ENCODE assay signal across 17 cellular contexts in genomic region chr20:37405351-37405897, GRCh38. TPM values are rescaled to one million over a fixed set of nuclear protein-coding genes. Genes with fewer than 3 reads are reported as not detected.
DNase-seq lines count a peak whose midpoint lies in the region; ATAC-seq and TF ChIP-seq lines count a peak whose summit lies in the region.
"Had no signal": no experiment of that assay in that cellular context is flagged by ENCODE, and none has a peak within 500 bp of the region (broad histone marks: within the 10 kb centered on the region; RNA-seq: fewer than 3 reads in every experiment).

No MANE protein-coding gene starts in this region.

- TF ChIP-seq CTCF in endothelial cell (IDR thresholded peaks at IDR 0.05; ENCODE audit: unreplicated experiment) (no peak), osteocyte (IDR thresholded peaks at IDR 0.05) (no peak)

- POLR2A ChIA-PET in activated CD4-positive, alpha-beta T cell treated with anti-CD3 and anti-CD28 coated beads, Interleukin-2, amount 10 ng/mL, durations not matched to agents 7 days and 5 days (lab: Charles Lee), result no interaction called here

- peaks cover 16% of the 10 kb centered on the region for H3K4me1 Mint-ChIP-seq in activated CD4-positive, alpha-beta T cell treated with anti-CD3 and anti-CD28 coated beads, Interleukin-2, amount 10 ng/mL, durations not matched to agents 7 days and 5 days
- H3K4me1 Mint-ChIP-seq in IgD-negative memory B cell (peaks cover 9 to 22% (median 13%) of the 10 kb centered on the region in 3 donors), endothelial cell (ENCODE audit: unreplicated experiment) (peaks cover 30% of the 10 kb centered on the region), osteocyte (ENCODE audit: unreplicated experiment) (peaks cover 24% of the 10 kb centered on the region)

- H3K27ac Mint-ChIP-seq in activated CD4-positive, alpha-beta T cell treated with anti-CD3 and anti-CD28 coated beads, Interleukin-2, amount 10 ng/mL, durations not matched to agents 7 days and 5 days, result no peak overlapping the region
- peak overlapping the region in 2 of 3 donors; percentile 23 to 82 for H3K27ac Mint-ChIP-seq in IgD-negative memory B cell
- no peak overlapping the region for H3K27ac Mint-ChIP-seq in endothelial cell (ENCODE audit: unreplicated experiment)
- no peak overlapping the region for H3K27ac Mint-ChIP-seq in osteocyte (ENCODE audit: unreplicated experiment)
- H3K27ac Mint-ChIP-seq: activated naive CD4-positive, alpha-beta T cell treated with anti-CD3 and anti-CD28 coated beads, Interleukin-2, amount 10 ng/mL, durations not matched to agents 7 days and 5 days; CD4-positive, alpha-beta T cell had no signal

- peaks cover 29% of the 10 kb centered on the region for H3K27me3 Mint-ChIP-seq in activated CD4-positive, alpha-beta T cell treated with anti-CD3 and anti-CD28 coated beads, Interleukin-2, amount 10 ng/mL, durations not matched to agents 7 days and 5 days
- H3K27me3 Mint-ChIP-seq in IgD-negative memory B cell, result peaks cover 12% of the 10 kb centered on the region
- H3K27me3 Mint-ChIP-seq in endothelial cell (ENCODE audit: unreplicated experiment), result peaks cover 13% of the 10 kb centered on the region
- H3K27me3 Mint-ChIP-seq in osteocyte (ENCODE audit: unreplicated experiment), result peaks cover 25% of the 10 kb centered on the region

- H3K36me3 Mint-ChIP-seq in activated CD4-positive, alpha-beta T cell treated with anti-CD3 and anti-CD28 coated beads, Interleukin-2, amount 10 ng/mL, durations not matched to agents 7 days and 5 days (ENCODE audit: low read depth), result no peaks in the 10 kb centered on the region
- H3K36me3 Mint-ChIP-seq in IgD-negative memory B cell (peaks cover 4% of the 10 kb centered on the region), endothelial cell (ENCODE audit: low read depth, unreplicated experiment) (peaks cover 8% of the 10 kb centered on the region), osteocyte (ENCODE audit: unreplicated experiment) (peaks cover 9% of the 10 kb centered on the region)
- H3K36me3 Mint-ChIP-seq: activated naive CD4-positive, alpha-beta T cell treated with anti-CD3 and anti-CD28 coated beads, Interleukin-2, amount 10 ng/mL, durations not matched to agents 7 days and 5 days had no signal

- peak overlapping the region; percentile 44 for H3K4me3 Mint-ChIP-seq in activated CD4-positive, alpha-beta T cell treated with anti-CD3 and anti-CD28 coated beads, Interleukin-2, amount 10 ng/mL, durations not matched to agents 7 days and 5 days
- H3K4me3 Mint-ChIP-seq in IgD-negative memory B cell (peak overlapping the region in 2 of 4 donors; percentile 77 to 78), endothelial cell (ENCODE audit: unreplicated experiment) (peak overlapping the region; percentile 83), osteocyte (ENCODE audit: unreplicated experiment) (peak overlapping the region; percentile 51)

- DNase-seq in activated CD4-positive, alpha-beta T cell treated with anti-CD3 and anti-CD28 coated beads, Interleukin-2, amount 10 ng/mL, durations not matched to agents 7 days and 5 days, result no peak
- DNase-seq in activated CD4-positive, alpha-beta T cell treated with anti-CD3 and anti-CD28 coated beads, Interleukin-2, amount 50 U/mL, for 4 hours, result no peak
- DNase-seq in endothelial cell (ENCODE audit: low spot score), result no peak
- no peak for DNase-seq in osteocyte (ENCODE audit: extremely low spot score, unreplicated experiment)
- no peak for DNase-seq in hypothalamus (lab: John Stamatoyannopoulos, UW)
- no peak for DNase-seq in NCI-H524 (lab: John Stamatoyannopoulos, UW)
- DNase-seq: activated naive CD4-positive, alpha-beta T cell treated with anti-CD3 and anti-CD28 coated beads, Interleukin-2, amount 10 ng/mL, durations not matched to agents 7 days and 5 days; brain microvascular endothelial cell; CD4-positive, alpha-beta T cell; esophagus squamous epithelium; lower lobe of right lung; NCI-H2029 treated with DMSO at 0.1 percent for 48 hours; NCI-H510A treated with DMSO at 0.1 percent for 48 hours; SHP77 treated with DMSO at 0.1 percent for 48 hours had no signal

- no peak for ATAC-seq in HG02885 (IDR thresholded peaks at IDR 0.05; ENCODE audit: poor library complexity, unreplicated experiment)
- ATAC-seq: activated CD4-positive, CD25-positive, alpha-beta regulatory T cell treated with anti-CD3 and anti-CD28 coated beads, Interleukin-2, amount 50 U/mL, for 24 hours had no signal

- no peaks in the 10 kb centered on the region for H3K9me3 Mint-ChIP-seq in activated CD4-positive, alpha-beta T cell treated with anti-CD3 and anti-CD28 coated beads, Interleukin-2, amount 10 ng/mL, durations not matched to agents 7 days and 5 days
- H3K9me3 Mint-ChIP-seq in IgD-negative memory B cell (no peaks in the 10 kb centered on the region), endothelial cell (ENCODE audit: unreplicated experiment) (no peaks in the 10 kb centered on the region), osteocyte (ENCODE audit: unreplicated experiment) (no peaks in the 10 kb centered on the region)
- H3K9me3 Mint-ChIP-seq: activated naive CD4-positive, alpha-beta T cell treated with anti-CD3 and anti-CD28 coated beads, Interleukin-2, amount 10 ng/mL, durations not matched to agents 7 days and 5 days; CD4-positive, alpha-beta T cell had no signal

- CTCF ChIA-PET in activated CD4-positive, alpha-beta T cell treated with anti-CD3 and anti-CD28 coated beads, Interleukin-2, amount 10 ng/mL, durations not matched to agents 7 days and 5 days (lab: Charles Lee), result no interaction called here

RNA-seq across cellular contexts. Expression of gene SRC, which starts 59.5 kb away (rescaled TPM):
- 1 to 10 TPM; 2.1 to 2.6 TPM for total RNA-seq in activated CD4-positive, alpha-beta T cell treated with anti-CD3 and anti-CD28 coated beads, Interleukin-2, amount 10 ng/mL, durations not matched to agents 7 days and 5 days
- 2.3 TPM for polyA plus RNA-seq in IgD-negative memory B cell
- total RNA-seq in endothelial cell (ENCODE audit: unreplicated experiment) (60.8 TPM), osteocyte (30.1 and 32.5 TPM in 2 replicates)

Comparison
In these comparisons a context has a peak if more than half of its experiments do, and no peak if none do; other contexts are left out.
1. H3K27ac Mint-ChIP-seq: peak in IgD-negative memory B cell (2 of 3); none in activated CD4-positive, alpha-beta T cell treated with anti-CD3 and anti-CD28 coated beads, Interleukin-2, amount 10 ng/mL, durations not matched to agents 7 days and 5 days (single experiment), endothelial cell (single experiment) and osteocyte (single experiment).